Comparison of ENCODE assay signal across 14 cellular contexts in the genomic region with DNA sequence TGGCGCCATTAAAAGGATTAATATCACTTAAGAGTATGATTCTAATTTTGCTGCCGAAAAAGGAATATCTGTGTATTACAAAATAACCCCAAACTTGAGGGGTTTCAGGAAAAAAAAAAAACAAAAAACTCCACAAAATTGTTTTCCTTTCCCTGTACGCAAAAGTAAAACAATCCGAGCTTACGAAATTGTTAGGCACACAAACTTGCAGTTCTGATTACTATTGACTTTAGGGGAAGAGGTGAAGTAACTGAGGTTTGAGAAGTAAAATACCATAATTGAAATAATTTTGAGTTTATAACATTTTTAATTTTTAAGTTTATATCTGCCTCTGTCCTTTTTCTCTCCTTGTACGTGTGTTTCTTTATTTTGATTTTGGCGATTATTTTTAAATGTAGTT.
DNase-seq lines count a peak whose midpoint lies in the region; ATAC-seq and TF ChIP-seq lines count a peak whose summit lies in the region.
"Had no signal": no experiment of that assay in that cellular context is flagged by ENCODE, and none has a peak within 500 bp of the region (broad histone marks: within the 10 kb centered on the region; RNA-seq: fewer than 3 reads in every experiment).

No MANE protein-coding gene starts in this region.

- no peak for ATAC-seq in GM23338
- ATAC-seq in right lobe of liver = peak; percentile 49 to 58 (median 54)
- ATAC-seq in left lung = no peak

- 60% methylated on average over 7 of the region's 7 CpGs for WGBS in right lobe of liver (ENCODE audit: insufficient coverage, low coverage, low lambda C conversion rate, missing lambda C conversion rate)
- WGBS in stomach, 5 donors = 79 to 88% (median 81%) methylated on average over 7 of the region's 7 CpGs

- no peak overlapping the region for H2AFZ ChIP-seq in GM23338

- no peaks in the 10 kb centered on the region for H3K9me3 ChIP-seq in right lobe of liver
- H3K9me3 ChIP-seq in stomach = no peaks in the 10 kb centered on the region
- no peaks in the 10 kb centered on the region for H3K9me3 ChIP-seq in left lung

- TF ChIP-seq EP300 in stomach (IDR thresholded peaks at IDR 0.05) = no peak

- peaks cover 51% of the 10 kb centered on the region for H3K79me2 ChIP-seq in GM23338 (replicated peaks; ENCODE audit: insufficient read depth)

- no peak overlapping the region for H3K27ac Mint-ChIP-seq in GM23338
- H3K27ac Mint-ChIP-seq in chondrocyte (ENCODE audit: unreplicated experiment) = peak overlapping the region; percentile 71
- H3K27ac Mint-ChIP-seq: CD4-positive, alpha-beta memory T cell had no signal

- H4K20me1 ChIP-seq in GM23338 (replicated peaks; ENCODE audit: insufficient read depth) = peaks cover 6% of the 10 kb centered on the region

- no peaks in the 10 kb centered on the region for H3K27me3 ChIP-seq in GM23338 (ENCODE audit: insufficient read depth)
- no peaks in the 10 kb centered on the region for H3K27me3 ChIP-seq in right lobe of liver
- H3K27me3 ChIP-seq in stomach = no peaks in the 10 kb centered on the region
- no peaks in the 10 kb centered on the region for H3K27me3 ChIP-seq in left lung

- no peak overlapping the region for H3K4me3 Mint-ChIP-seq in GM23338
- no peak overlapping the region for H3K4me3 Mint-ChIP-seq in chondrocyte (ENCODE audit: unreplicated experiment)
- H3K4me3 Mint-ChIP-seq: CD4-positive, alpha-beta memory T cell had no signal

- H3K36me3 Mint-ChIP-seq in GM23338 (ENCODE audit: low read depth) = peaks cover 89% of the 10 kb centered on the region
- H3K36me3 Mint-ChIP-seq in chondrocyte (ENCODE audit: low read depth) = peaks cover 5% of the 10 kb centered on the region

- H3K4me2 ChIP-seq in GM23338 = no peak overlapping the region

- H3K4me1 ChIP-seq in GM23338 (ENCODE audit: insufficient read depth) (no peaks in the 10 kb centered on the region), right lobe of liver (peaks cover 0 to 19% (median 0%) of the 10 kb centered on the region in 4 donors), stomach (peaks cover 0 to 12% (median 3%) of the 10 kb centered on the region in 4 donors), left lung (no peaks in the 10 kb centered on the region)

- TF ChIP-seq CTCF in GM23338 (conservative IDR thresholded peaks at IDR 0.05; ENCODE audit: low read depth in 2 of 2) (no peak), chondrocyte (IDR thresholded peaks at IDR 0.05) (no peak), right lobe of liver (IDR thresholded peaks at IDR 0.05) (no peak), stomach (IDR thresholded peaks at IDR 0.05) (no peak), left lung (IDR thresholded peaks at IDR 0.05) (no peak)

- H3K9me2 ChIP-seq in GM23338 (ENCODE audit: insufficient read depth) = no peaks in the 10 kb centered on the region

- intact Hi-C loops in right lobe of liver (cut with DNase I) = no loop called here
- intact Hi-C loops in stomach (cut with DNase I; ENCODE audit: low total_unique reads) = no loop called here
- intact Hi-C loops in left lung (cut with DNase I) = no loop called here

- no peak overlapping the region for H3K4me3 ChIP-seq in GM23338
- no peak overlapping the region for H3K4me3 ChIP-seq in right lobe of liver
- H3K4me3 ChIP-seq in stomach = no peak overlapping the region
- no peak overlapping the region for H3K4me3 ChIP-seq in left lung

- peaks cover 12% of the 10 kb centered on the region for H3F3A ChIP-seq in GM23338 (replicated peaks; ENCODE audit: low read depth)

- no peaks in the 10 kb centered on the region for H3K27me3 Mint-ChIP-seq in GM23338 (ENCODE audit: insufficient read depth, low read depth, poor library complexity)
- H3K27me3 Mint-ChIP-seq in chondrocyte (ENCODE audit: low read depth) = no peaks in the 10 kb centered on the region
- H3K27me3 Mint-ChIP-seq: CD4-positive, alpha-beta memory T cell had no signal

- TF ChIP-seq POLR2A in right lobe of liver (IDR thresholded peaks at IDR 0.05) (no peak), stomach (IDR thresholded peaks at IDR 0.05) (no peak)

- H3K27ac ChIP-seq in GM23338 (ENCODE audit: low read depth) = peak overlapping the region; percentile 55; the same call in 1 of the 2 replicates
- H3K27ac ChIP-seq in right lobe of liver = peak overlapping the region in 2 of 3 donors; percentile 57 to 61
- no peak overlapping the region for H3K27ac ChIP-seq in stomach
- H3K27ac ChIP-seq in left lung = no peak overlapping the region

- DNase-seq in GM23338 (ENCODE audit: low spot score) (no peak), chondrocyte (ENCODE audit: low spot score) (no peak), right lobe of liver (no peak), stomach (no peak), left lung (no peak), NCI-H1105 treated with DMSO at 0.1 percent for 48 hours (lab: John Stamatoyannopoulos, UW) (no peak)
- DNase-seq: C1 segment of cervical spinal cord; Calu3; CD4-positive, alpha-beta memory T cell; COR-L47; DMS153; DND-41; H7; HCEC 1CT had no signal

- H3K4me1 Mint-ChIP-seq in GM23338 (peaks cover 4% of the 10 kb centered on the region; the same call in 2 of the 3 replicates), chondrocyte (ENCODE audit: low read depth) (peaks cover 49% of the 10 kb centered on the region)

- H3K9me3 Mint-ChIP-seq in GM23338 = no peaks in the 10 kb centered on the region
- peaks cover 2% of the 10 kb centered on the region for H3K9me3 Mint-ChIP-seq in chondrocyte (ENCODE audit: low read depth)
- H3K9me3 Mint-ChIP-seq: CD4-positive, alpha-beta memory T cell had no signal

- H3K36me3 ChIP-seq in GM23338 (ENCODE audit: insufficient read depth) (peaks cover 60% of the 10 kb centered on the region; the same call in 1 of the 2 replicates), right lobe of liver (peaks cover 0 to 20% (median 6%) of the 10 kb centered on the region in 4 donors), stomach (peaks cover 0 to 84% (median 57%) of the 10 kb centered on the region in 4 donors), left lung (peaks cover 0 to 59% of the 10 kb centered on the region in 2 donors)

TF ChIP-seq in GM23338, 12 proteins besides CTCF, POLR2A, EP300 and RAD21 (continues in another document):
- no peak for TF ChIP-seq STAT1 (IDR thresholded peaks at IDR 0.05; ENCODE audit: unreplicated experiment)
- no peak for TF ChIP-seq CREB1 (CRISPR knock-in tag; IDR thresholded peaks at IDR 0.05; ENCODE audit: low read depth)
- no peak for TF ChIP-seq NANOG (IDR thresholded peaks at IDR 0.05; ENCODE audit: borderline replicate concordance)
- no peak for TF ChIP-seq EZH2phosphoT487 (IDR thresholded peaks at IDR 0.05; ENCODE audit: unreplicated experiment)
- TF ChIP-seq ZNF331 (CRISPR knock-in tag; IDR thresholded peaks at IDR 0.05; ENCODE audit: low read depth) = no peak
- no peak for TF ChIP-seq JUNB (IDR thresholded peaks at IDR 0.05; ENCODE audit: unreplicated experiment)
- no peak for TF ChIP-seq EZH2 (IDR thresholded peaks at IDR 0.05; ENCODE audit: low read depth, unreplicated experiment)
- TF ChIP-seq, protein P1, sequence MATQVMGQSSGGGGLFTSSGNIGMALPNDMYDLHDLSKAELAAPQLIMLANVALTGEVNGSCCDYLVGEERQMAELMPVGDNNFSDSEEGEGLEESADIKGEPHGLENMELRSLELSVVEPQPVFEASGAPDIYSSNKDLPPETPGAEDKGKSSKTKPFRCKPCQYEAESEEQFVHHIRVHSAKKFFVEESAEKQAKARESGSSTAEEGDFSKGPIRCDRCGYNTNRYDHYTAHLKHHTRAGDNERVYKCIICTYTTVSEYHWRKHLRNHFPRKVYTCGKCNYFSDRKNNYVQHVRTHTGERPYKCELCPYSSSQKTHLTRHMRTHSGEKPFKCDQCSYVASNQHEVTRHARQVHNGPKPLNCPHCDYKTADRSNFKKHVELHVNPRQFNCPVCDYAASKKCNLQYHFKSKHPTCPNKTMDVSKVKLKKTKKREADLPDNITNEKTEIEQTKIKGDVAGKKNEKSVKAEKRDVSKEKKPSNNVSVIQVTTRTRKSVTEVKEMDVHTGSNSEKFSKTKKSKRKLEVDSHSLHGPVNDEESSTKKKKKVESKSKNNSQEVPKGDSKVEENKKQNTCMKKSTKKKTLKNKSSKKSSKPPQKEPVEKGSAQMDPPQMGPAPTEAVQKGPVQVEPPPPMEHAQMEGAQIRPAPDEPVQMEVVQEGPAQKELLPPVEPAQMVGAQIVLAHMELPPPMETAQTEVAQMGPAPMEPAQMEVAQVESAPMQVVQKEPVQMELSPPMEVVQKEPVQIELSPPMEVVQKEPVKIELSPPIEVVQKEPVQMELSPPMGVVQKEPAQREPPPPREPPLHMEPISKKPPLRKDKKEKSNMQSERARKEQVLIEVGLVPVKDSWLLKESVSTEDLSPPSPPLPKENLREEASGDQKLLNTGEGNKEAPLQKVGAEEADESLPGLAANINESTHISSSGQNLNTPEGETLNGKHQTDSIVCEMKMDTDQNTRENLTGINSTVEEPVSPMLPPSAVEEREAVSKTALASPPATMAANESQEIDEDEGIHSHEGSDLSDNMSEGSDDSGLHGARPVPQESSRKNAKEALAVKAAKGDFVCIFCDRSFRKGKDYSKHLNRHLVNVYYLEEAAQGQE (IDR thresholded peaks at IDR 0.05; ENCODE audit: unreplicated experiment) = no peak
- TF ChIP-seq, protein P2, sequence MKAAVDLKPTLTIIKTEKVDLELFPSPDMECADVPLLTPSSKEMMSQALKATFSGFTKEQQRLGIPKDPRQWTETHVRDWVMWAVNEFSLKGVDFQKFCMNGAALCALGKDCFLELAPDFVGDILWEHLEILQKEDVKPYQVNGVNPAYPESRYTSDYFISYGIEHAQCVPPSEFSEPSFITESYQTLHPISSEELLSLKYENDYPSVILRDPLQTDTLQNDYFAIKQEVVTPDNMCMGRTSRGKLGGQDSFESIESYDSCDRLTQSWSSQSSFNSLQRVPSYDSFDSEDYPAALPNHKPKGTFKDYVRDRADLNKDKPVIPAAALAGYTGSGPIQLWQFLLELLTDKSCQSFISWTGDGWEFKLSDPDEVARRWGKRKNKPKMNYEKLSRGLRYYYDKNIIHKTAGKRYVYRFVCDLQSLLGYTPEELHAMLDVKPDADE (IDR thresholded peaks at IDR 0.05) = no peak
- TF ChIP-seq ZNF114 (CRISPR knock-in tag; IDR thresholded peaks at IDR 0.05) = no peak

Comparison
In these comparisons a context has a peak if more than half of its experiments do, and no peak if none do; other contexts are left out.
1. ATAC-seq: peak in right lobe of liver (4 of 4); none in GM23338 (single experiment) and left lung (single experiment).
2. H3K27ac ChIP-seq: peak in GM23338 (single experiment) and right lobe of liver (2 of 3); none in stomach (0 of 5) and left lung (0 of 2).